8 cellular contexts compared by ENCODE assay signal in genomic region chrX:1507511-1508463, GRCh38. TPM values are rescaled to one million over a fixed set of nuclear protein-coding genes. Genes with fewer than 3 reads are reported as not detected.
DNase-seq lines count a peak whose midpoint lies in the region; ATAC-seq, FAIRE-seq and TF ChIP-seq lines count a peak whose summit lies in the region.

No MANE protein-coding gene starts in this region.

- TF ChIP-seq CTCF in right lobe of liver (IDR thresholded peaks at IDR 0.05) (no peak), HepG2 (CRISPR knock-in tag; IDR thresholded peaks at IDR 0.05) (no peak), uterus (IDR thresholded peaks at IDR 0.05) (no peak)

- H3K4me1 Mint-ChIP-seq in activated CD4-positive, alpha-beta memory T cell treated with anti-CD3 and anti-CD28 coated beads, Interleukin-2, amount 10 ng/mL, durations not matched to agents 7 days and 5 days: peaks cover 31% of the 10 kb centered on the region
- H3K4me1 Mint-ChIP-seq in stimulated activated effector memory CD8-positive, alpha-beta T cell treated with anti-CD3 and anti-CD28 coated beads, Interleukin-12 subunit alpha, Interleukin-12 subunit beta, amount 100 ng/mL, for 72 hours: peaks cover 30% of the 10 kb centered on the region

- DNase-seq in right lobe of liver (peak in 2 of 3 donors; percentile 41 to 45), HepG2 (ENCODE audit: low spot score) (no peak), uterus (no peak), Ammon's horn (ENCODE audit: low spot score) (no peak), sciatic nerve (ENCODE audit: low spot score) (no peak)
- peak; percentile 60 for DNase-seq in activated CD4-positive, alpha-beta memory T cell treated with anti-CD3 and anti-CD28 coated beads, Interleukin-2, amount 10 ng/mL, durations not matched to agents 7 days and 5 days
- DNase-seq in stimulated activated effector memory CD8-positive, alpha-beta T cell treated with anti-CD3 and anti-CD28 coated beads, Interleukin-12 subunit alpha, Interleukin-12 subunit beta, amount 100 ng/mL, for 72 hours (ENCODE audit: low spot score in 2 of 2): peak in 1 of 2 donors; percentile 78

- H3K27me3 Mint-ChIP-seq in activated CD4-positive, alpha-beta memory T cell treated with anti-CD3 and anti-CD28 coated beads, Interleukin-2, amount 10 ng/mL, durations not matched to agents 7 days and 5 days: no peaks in the 10 kb centered on the region

- intact Hi-C loops in right lobe of liver (cut with DNase I) (no loop called here), HepG2 (cut with micrococcal nuclease; ENCODE audit: unreplicated experiment) (no loop called here), uterus (cut with DNase I; ENCODE audit: low total_unique reads) (no loop called here), sciatic nerve (cut with DNase I) (no loop called here)

- no peaks in the 10 kb centered on the region for H3K79me2 ChIP-seq in HepG2 (ENCODE audit: insufficient read depth, low read length)

- peak; percentile 13 to 35 (median 30) for ATAC-seq in right lobe of liver
- no peak for ATAC-seq in HepG2
- peak; percentile 70 for ATAC-seq in HG03097 (IDR thresholded peaks at IDR 0.05; ENCODE audit: low FRiP score, unreplicated experiment)
- peak; percentile 92 for ATAC-seq in stimulated activated effector memory CD8-positive, alpha-beta T cell treated with anti-CD3 and anti-CD28 coated beads, Interleukin-12 subunit alpha, Interleukin-12 subunit beta, amount 100 ng/mL, for 72 hours
- no peak for ATAC-seq in sciatic nerve

- H3K27ac Mint-ChIP-seq in activated CD4-positive, alpha-beta memory T cell treated with anti-CD3 and anti-CD28 coated beads, Interleukin-2, amount 10 ng/mL, durations not matched to agents 7 days and 5 days: peak overlapping the region; percentile 47
- no peak overlapping the region for H3K27ac Mint-ChIP-seq in stimulated activated effector memory CD8-positive, alpha-beta T cell treated with anti-CD3 and anti-CD28 coated beads, Interleukin-12 subunit alpha, Interleukin-12 subunit beta, amount 100 ng/mL, for 72 hours

- no peak overlapping the region for H3K27ac ChIP-seq in right lobe of liver
- H3K27ac ChIP-seq in HepG2 (ENCODE audit: extremely low read length, insufficient read depth, low read length): no peak overlapping the region
- H3K27ac ChIP-seq in uterus: no peak overlapping the region

- H3K4me1 ChIP-seq in right lobe of liver (no peaks in the 10 kb centered on the region), HepG2 (ENCODE audit: insufficient read depth, low read length) (no peaks in the 10 kb centered on the region), uterus (no peaks in the 10 kb centered on the region)

- no peaks in the 10 kb centered on the region for H3K9me3 Mint-ChIP-seq in activated CD4-positive, alpha-beta memory T cell treated with anti-CD3 and anti-CD28 coated beads, Interleukin-2, amount 10 ng/mL, durations not matched to agents 7 days and 5 days
- no peaks in the 10 kb centered on the region for H3K9me3 Mint-ChIP-seq in stimulated activated effector memory CD8-positive, alpha-beta T cell treated with anti-CD3 and anti-CD28 coated beads, Interleukin-12 subunit alpha, Interleukin-12 subunit beta, amount 100 ng/mL, for 72 hours

- TF ChIP-seq RAD21 in HepG2 (CRISPR knock-in tag; IDR thresholded peaks at IDR 0.05): no peak

- TF ChIP-seq EP300 in HepG2 (IDR thresholded peaks at IDR 0.05; ENCODE audit: low read depth in 2 of 2, low read length in 2 of 2): no peak
- no peak for TF ChIP-seq EP300 in HepG2 (CRISPR knock-in tag; IDR thresholded peaks at IDR 0.05; ENCODE audit: borderline replicate concordance)

- BruUV-seq in HepG2 (replicated peaks; lab: Mats Ljungman, UMichigan): no TSS peak

- CTCF ChIA-PET in HepG2 (lab: Yijun Ruan, JAX; ENCODE audit: low intra/inter-chr PET ratio, low total read pairs): no interaction called here
- CTCF ChIA-PET in activated CD4-positive, alpha-beta memory T cell treated with anti-CD3 and anti-CD28 coated beads, Interleukin-2, amount 10 ng/mL, durations not matched to agents 7 days and 5 days (lab: Charles Lee): no interaction called here

- H4K20me1 ChIP-seq in HepG2 (ENCODE audit: insufficient read depth, low read length): no peaks in the 10 kb centered on the region

- H3K9ac ChIP-seq in HepG2 (ENCODE audit: insufficient read depth, low read depth, low read length): no peak overlapping the region

- in situ Hi-C loops in HepG2 (cut with HindIII; ENCODE audit: extremely low pct_ligation_motif_present, low pct_unique_long_range_greater_than_20kb): no loop called here

- H3K4me3 ChIP-seq in right lobe of liver: no peak overlapping the region
- no peak overlapping the region for H3K4me3 ChIP-seq in HepG2 (replicated peaks in 1 of 3; ENCODE audit: insufficient read depth in 1 of 3, low read depth in 2 of 3, low read length in 3 of 3)
- H3K4me3 ChIP-seq in uterus: no peak overlapping the region

- peaks cover 41% of the 10 kb centered on the region for H3K36me3 Mint-ChIP-seq in activated CD4-positive, alpha-beta memory T cell treated with anti-CD3 and anti-CD28 coated beads, Interleukin-2, amount 10 ng/mL, durations not matched to agents 7 days and 5 days (ENCODE audit: low read depth)
- H3K36me3 Mint-ChIP-seq in stimulated activated effector memory CD8-positive, alpha-beta T cell treated with anti-CD3 and anti-CD28 coated beads, Interleukin-12 subunit alpha, Interleukin-12 subunit beta, amount 100 ng/mL, for 72 hours: peaks cover 15% of the 10 kb centered on the region

- WGBS in right lobe of liver (ENCODE audit: insufficient coverage, low coverage, low lambda C conversion rate, missing lambda C conversion rate): 28% methylated on average over 3 of the region's 40 CpGs
- WGBS in HepG2 (ENCODE audit: low lambda C conversion rate): 84% methylated on average over 29 of the region's 40 CpGs

- H3K36me3 ChIP-seq in right lobe of liver (no peaks in the 10 kb centered on the region), HepG2 (replicated peaks in 1 of 2; ENCODE audit: control insufficient read depth in 1 of 2, insufficient read depth in 2 of 2, low read length in 2 of 2) (no peaks in the 10 kb centered on the region), uterus (no peaks in the 10 kb centered on the region)

- H2AFZ ChIP-seq in HepG2 (ENCODE audit: low read length): no peak overlapping the region

- no peak for TF ChIP-seq POLR2A in right lobe of liver (IDR thresholded peaks at IDR 0.05)
- TF ChIP-seq POLR2A in HepG2 (IDR thresholded peaks at IDR 0.05; ENCODE audit: insufficient read depth in 1 of 2, low read depth in 2 of 2, low read length in 2 of 2): no peak
- no peak for TF ChIP-seq POLR2A in uterus (IDR thresholded peaks at IDR 0.05)

- H3K9me3 ChIP-seq in right lobe of liver (no peaks in the 10 kb centered on the region), HepG2 (ENCODE audit: low read length) (no peaks in the 10 kb centered on the region), uterus (no peaks in the 10 kb centered on the region)

- H3K4me2 ChIP-seq in HepG2 (ENCODE audit: low read depth, low read length): no peak overlapping the region

- no peak overlapping the region for H3K4me3 Mint-ChIP-seq in activated CD4-positive, alpha-beta memory T cell treated with anti-CD3 and anti-CD28 coated beads, Interleukin-2, amount 10 ng/mL, durations not matched to agents 7 days and 5 days
- H3K4me3 Mint-ChIP-seq in stimulated activated effector memory CD8-positive, alpha-beta T cell treated with anti-CD3 and anti-CD28 coated beads, Interleukin-12 subunit alpha, Interleukin-12 subunit beta, amount 100 ng/mL, for 72 hours: no peak overlapping the region

- POLR2A ChIA-PET in HepG2 (lab: Yijun Ruan, JAX): no interaction called here
- POLR2A ChIA-PET in activated CD4-positive, alpha-beta memory T cell treated with anti-CD3 and anti-CD28 coated beads, Interleukin-2, amount 10 ng/mL, durations not matched to agents 7 days and 5 days (lab: Charles Lee): no interaction called here

- FAIRE-seq in HepG2 (lab: Jason Lieb, UNC): no peak

- H3K27me3 ChIP-seq in right lobe of liver: no peaks in the 10 kb centered on the region
- no peaks in the 10 kb centered on the region for H3K27me3 ChIP-seq in HepG2 (ENCODE audit: control insufficient read depth in 1 of 2, insufficient read depth in 2 of 2, low read length in 2 of 2)
- H3K27me3 ChIP-seq in uterus: no peaks in the 10 kb centered on the region

RNA-seq across cellular contexts. Expression of gene P2RY8, which starts 29.2 kb away (rescaled TPM):
- under 1 TPM; 0.37 to 0.87 (median 0.73) TPM for total RNA-seq in right lobe of liver
- total RNA-seq in HepG2 (2016; rRNA removed; fragmentation: Illumina TruSeq; extraction: Trizol): 0.66 and 1.0 TPM in 2 replicates
- 0.09 and 0.10 TPM in 2 replicates for total RNA-seq in HepG2 (2016; cell fraction: cytosol; rRNA removed; fragmentation: Illumina TruSeq; extraction: Trizol; ENCODE audit: low read depth)
- total RNA-seq in HepG2 (2016; cell fraction: insoluble cytoplasmic fraction; rRNA removed; fragmentation: Illumina TruSeq; extraction: Trizol): 0.68 and 1.1 TPM in 2 replicates
- total RNA-seq in HepG2 (2016; cell fraction: membrane; rRNA removed; fragmentation: Illumina TruSeq; extraction: Trizol): 0.31 and 0.34 TPM in 2 replicates
- total RNA-seq in HepG2 (2016; cell fraction: nucleus; rRNA removed; fragmentation: Illumina TruSeq; extraction: Trizol): 1.0 and 1.6 TPM in 2 replicates
- 1.3 and 3.1 TPM in 2 replicates for polyA plus RNA-seq in HepG2 (2011; rRNA removed)
- polyA plus RNA-seq in HepG2 (2011; cell fraction: cytosol; rRNA removed): 2.0 and 2.3 TPM in 2 replicates
- polyA plus RNA-seq in HepG2 (2011; cell fraction: nucleus; rRNA removed): 1.5 and 1.8 TPM in 2 replicates
- polyA plus RNA-seq in HepG2 (2012): 2.1 and 2.4 TPM in 2 replicates
- polyA plus RNA-seq in HepG2 (2016; cell fraction: cytosol; fragmentation: Illumina TruSeq; extraction: Trizol; ENCODE audit: low read depth): 0.08 and 0.09 TPM in 2 replicates
- polyA plus RNA-seq in HepG2 (2016; cell fraction: insoluble cytoplasmic fraction; fragmentation: Illumina TruSeq; extraction: Trizol; ENCODE audit: low read depth): 0.65 and 0.91 TPM in 2 replicates
- polyA plus RNA-seq in HepG2 (2016; cell fraction: membrane; fragmentation: Illumina TruSeq; extraction: Trizol; ENCODE audit: low read depth): 0.16 and 0.28 TPM in 2 replicates
- polyA plus RNA-seq in HepG2 (2016; cell fraction: nucleus; fragmentation: Illumina TruSeq; extraction: Trizol; ENCODE audit: insufficient read depth, low read depth): 2.0 and 2.3 TPM in 2 replicates
- 0.09 and 7.8 TPM in 2 replicates for polyA minus RNA-seq in HepG2 (2011; rRNA and poly(A)+ RNA removed; ENCODE audit: low replicate concordance)
- polyA minus RNA-seq in HepG2 (2011; cell fraction: cytosol; rRNA and poly(A)+ RNA removed): 2.4 and 2.6 TPM in 2 replicates
- polyA minus RNA-seq in HepG2 (2011; cell fraction: nucleus; rRNA and poly(A)+ RNA removed): 1.4 and 2.2 TPM in 2 replicates
- total RNA-seq in activated CD4-positive, alpha-beta memory T cell treated with anti-CD3 and anti-CD28 coated beads, Interleukin-2, amount 10 ng/mL, durations not matched to agents 7 days and 5 days: 100 to 1,000 TPM; 177 to 180 TPM
- 1 to 10 TPM in 1 of 4 donors, under 1 TPM in 2, not detected in 1; 0.59 to 3.6 (median 0.90) TPM for total RNA-seq in uterus
- total RNA-seq in sciatic nerve: 2.5 TPM

RNA-seq across cellular contexts. Expression of gene ASMTL, which starts 55.1 kb away (rescaled TPM):
- total RNA-seq in right lobe of liver (10 to 100 TPM; 12.5 to 27.3 (median 18.6) TPM), HepG2 (2016; rRNA removed; fragmentation: Illumina TruSeq; extraction: Trizol) (5.6 and 6.3 TPM in 2 replicates), uterus (10 to 100 TPM in 2 of 4 donors, 1 to 10 TPM in 2; 6.4 to 43.5 (median 11.1) TPM), sciatic nerve (35.0 TPM)
- total RNA-seq in HepG2 (2016; cell fraction: cytosol; rRNA removed; fragmentation: Illumina TruSeq; extraction: Trizol; ENCODE audit: low read depth): 1.3 and 1.9 TPM in 2 replicates
- 5.5 and 6.1 TPM in 2 replicates for total RNA-seq in HepG2 (2016; cell fraction: insoluble cytoplasmic fraction; rRNA removed; fragmentation: Illumina TruSeq; extraction: Trizol)
- total RNA-seq in HepG2 (2016; cell fraction: membrane; rRNA removed; fragmentation: Illumina TruSeq; extraction: Trizol): 2.5 and 2.6 TPM in 2 replicates
- total RNA-seq in HepG2 (2016; cell fraction: nucleus; rRNA removed; fragmentation: Illumina TruSeq; extraction: Trizol): 4.9 and 6.4 TPM in 2 replicates
- polyA plus RNA-seq in HepG2 (2011; rRNA removed): 16.3 and 16.4 TPM in 2 replicates
- 10.6 and 17.6 TPM in 2 replicates for polyA plus RNA-seq in HepG2 (2011; cell fraction: cytosol; rRNA removed)
- 20.1 and 27.5 TPM in 2 replicates for polyA plus RNA-seq in HepG2 (2011; cell fraction: nucleus; rRNA removed)
- polyA plus RNA-seq in HepG2 (2012): 11.5 and 12.3 TPM in 2 replicates
- polyA plus RNA-seq in HepG2 (2016; cell fraction: cytosol; fragmentation: Illumina TruSeq; extraction: Trizol; ENCODE audit: low read depth): 1.6 and 2.0 TPM in 2 replicates
- 10.7 and 11.3 TPM in 2 replicates for polyA plus RNA-seq in HepG2 (2016; cell fraction: insoluble cytoplasmic fraction; fragmentation: Illumina TruSeq; extraction: Trizol; ENCODE audit: low read depth)
- polyA plus RNA-seq in HepG2 (2016; cell fraction: membrane; fragmentation: Illumina TruSeq; extraction: Trizol; ENCODE audit: low read depth): 2.3 and 2.4 TPM in 2 replicates
- polyA plus RNA-seq in HepG2 (2016; cell fraction: nucleus; fragmentation: Illumina TruSeq; extraction: Trizol; ENCODE audit: insufficient read depth, low read depth): 11.5 and 12.7 TPM in 2 replicates
- 9.3 and 19.0 TPM in 2 replicates for polyA minus RNA-seq in HepG2 (2011; rRNA and poly(A)+ RNA removed; ENCODE audit: low replicate concordance)
- 10.4 and 11.7 TPM in 2 replicates for polyA minus RNA-seq in HepG2 (2011; cell fraction: cytosol; rRNA and poly(A)+ RNA removed)
- polyA minus RNA-seq in HepG2 (2011; cell fraction: nucleus; rRNA and poly(A)+ RNA removed): 8.6 and 12.7 TPM in 2 replicates
- 10 to 100 TPM; 62.2 to 63.3 TPM for total RNA-seq in activated CD4-positive, alpha-beta memory T cell treated with anti-CD3 and anti-CD28 coated beads, Interleukin-2, amount 10 ng/mL, durations not matched to agents 7 days and 5 days

Comparison
In these comparisons a context has a peak if more than half of its experiments do, and no peak if none do; other contexts are left out.
1. ATAC-seq: peak in right lobe of liver (4 of 4), HG03097 (single experiment) and stimulated activated effector memory CD8-positive, alpha-beta T cell treated with anti-CD3 and anti-CD28 coated beads, Interleukin-12 subunit alpha, Interleukin-12 subunit beta, amount 100 ng/mL, for 72 hours (single experiment); none in HepG2 (single experiment) and sciatic nerve (single experiment).
2. DNase-seq: peak in right lobe of liver (2 of 3) and activated CD4-positive, alpha-beta memory T cell treated with anti-CD3 and anti-CD28 coated beads, Interleukin-2, amount 10 ng/mL, durations not matched to agents 7 days and 5 days (single experiment); none in HepG2 (single experiment), uterus (0 of 2), Ammon's horn (single experiment) and sciatic nerve (single experiment).
3. RNA of gene P2RY8, which starts 29.2 kb away (total RNA-seq): 177 to 180 TPM in activated CD4-positive, alpha-beta memory T cell treated with anti-CD3 and anti-CD28 coated beads, Interleukin-2, amount 10 ng/mL, durations not matched to agents 7 days and 5 days; 2.5 TPM in sciatic nerve (single experiment), 0.09 to 1.6 TPM in HepG2, 0.59 to 3.6 TPM in uterus and 0.37 to 0.87 TPM in right lobe of liver; every median in the first group is over 10 times any median in the second.